8 cellular contexts compared by ENCODE assay signal in the genomic region with DNA sequence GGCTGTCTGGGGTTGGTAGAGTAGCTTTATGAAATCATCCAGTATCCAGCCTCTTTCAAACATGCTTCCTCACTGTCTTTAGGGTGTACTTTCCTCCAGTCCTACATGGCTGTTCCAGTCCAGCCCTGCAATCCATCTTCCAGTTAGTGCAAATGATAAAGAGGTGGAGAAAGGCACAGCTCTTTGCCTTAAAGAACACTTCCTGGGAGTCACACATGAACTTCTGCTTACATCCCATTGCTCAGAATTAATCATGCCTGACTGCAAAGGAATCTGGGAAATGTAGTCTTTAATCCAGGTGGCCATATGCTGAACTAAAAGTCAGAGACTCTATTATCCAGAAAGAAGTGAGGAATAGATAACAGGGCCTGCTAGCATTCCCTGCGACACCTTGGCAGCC.
DNase-seq lines count a peak whose midpoint lies in the region; ATAC-seq and TF ChIP-seq lines count a peak whose summit lies in the region.

No MANE protein-coding gene starts in this region.

- DNase-seq in RWPE2 (ENCODE audit: low spot score) (no peak), foreskin keratinocyte (peak; percentile 63 to 80), type B pancreatic cell (ENCODE audit: extremely low spot score, unreplicated experiment) (no peak), NCI-H1930 (lab: John Stamatoyannopoulos, UW) (no peak), GM19240 (ENCODE audit: insufficient read length, low spot score) (no peak)

- peak overlapping the region; percentile 58 for H3K27ac Mint-ChIP-seq in type B pancreatic cell

- no peaks in the 10 kb centered on the region for H3K36me3 Mint-ChIP-seq in type B pancreatic cell

- no peaks in the 10 kb centered on the region for H4K20me1 ChIP-seq in BLaER1

- H3K27me3 ChIP-seq in BLaER1 (no peaks in the 10 kb centered on the region), RWPE2 (ENCODE audit: insufficient read depth, poor library complexity, severe bottlenecking) (no peaks in the 10 kb centered on the region), foreskin keratinocyte (no peaks in the 10 kb centered on the region)

- ATAC-seq in HG03378 (IDR thresholded peaks at IDR 0.05; ENCODE audit: unreplicated experiment) = peak; percentile 56
- peak; percentile 57 for ATAC-seq in RWPE2 (ENCODE audit: low read depth)
- peak; percentile 69 for ATAC-seq in foreskin keratinocyte
- no peak for ATAC-seq in GM21381 (IDR thresholded peaks at IDR 0.05; ENCODE audit: unreplicated experiment)

- H3K27me3 Mint-ChIP-seq in type B pancreatic cell = peaks cover 5% of the 10 kb centered on the region

- no peaks in the 10 kb centered on the region for H3K36me3 ChIP-seq in BLaER1
- H3K36me3 ChIP-seq in RWPE2 (ENCODE audit: low read depth) = no peaks in the 10 kb centered on the region

- H3K4me3 Mint-ChIP-seq in type B pancreatic cell = peak overlapping the region; percentile 8

- no peaks in the 10 kb centered on the region for H3K9me3 ChIP-seq in BLaER1
- H3K9me3 ChIP-seq in RWPE2 (ENCODE audit: severe bottlenecking) = no peaks in the 10 kb centered on the region

- TF ChIP-seq CTCF in RWPE2 (IDR thresholded peaks at IDR 0.05; ENCODE audit: poor library complexity, severe bottlenecking) (no peak), foreskin keratinocyte (conservative IDR thresholded peaks at IDR 0.05) (no peak), type B pancreatic cell (conservative IDR thresholded peaks at IDR 0.05) (no peak)

- H3K4me1 ChIP-seq in BLaER1 = peaks cover 13% of the 10 kb centered on the region
- H3K4me1 ChIP-seq in RWPE2 (ENCODE audit: insufficient read depth, poor library complexity, severe bottlenecking) = peaks cover 47% of the 10 kb centered on the region
- H3K4me1 ChIP-seq in foreskin keratinocyte = peaks cover 30% of the 10 kb centered on the region

- H3K4me3 ChIP-seq in BLaER1 (no peak overlapping the region), RWPE2 (ENCODE audit: severe bottlenecking) (no peak overlapping the region)

- peaks cover 34% of the 10 kb centered on the region for H3K4me1 Mint-ChIP-seq in type B pancreatic cell (ENCODE audit: unreplicated experiment)

- no peaks in the 10 kb centered on the region for H3K9me3 Mint-ChIP-seq in type B pancreatic cell

- peak overlapping the region; percentile 44 for H3K4me2 ChIP-seq in BLaER1

- H3K27ac ChIP-seq in BLaER1 = no peak overlapping the region
- peak overlapping the region; percentile 100 for H3K27ac ChIP-seq in RWPE2 (ENCODE audit: poor library complexity, severe bottlenecking)
- H3K27ac ChIP-seq in foreskin keratinocyte = no peak overlapping the region

- no peak overlapping the region for H3K9ac ChIP-seq in BLaER1

Comparison
In these comparisons a context has a peak if more than half of its experiments do, and no peak if none do; other contexts are left out.
1. DNase-seq: peak in foreskin keratinocyte (2 of 2); none in RWPE2 (single experiment), type B pancreatic cell (single experiment), NCI-H1930 (0 of 2) and GM19240 (single experiment).